In the genomic region with DNA sequence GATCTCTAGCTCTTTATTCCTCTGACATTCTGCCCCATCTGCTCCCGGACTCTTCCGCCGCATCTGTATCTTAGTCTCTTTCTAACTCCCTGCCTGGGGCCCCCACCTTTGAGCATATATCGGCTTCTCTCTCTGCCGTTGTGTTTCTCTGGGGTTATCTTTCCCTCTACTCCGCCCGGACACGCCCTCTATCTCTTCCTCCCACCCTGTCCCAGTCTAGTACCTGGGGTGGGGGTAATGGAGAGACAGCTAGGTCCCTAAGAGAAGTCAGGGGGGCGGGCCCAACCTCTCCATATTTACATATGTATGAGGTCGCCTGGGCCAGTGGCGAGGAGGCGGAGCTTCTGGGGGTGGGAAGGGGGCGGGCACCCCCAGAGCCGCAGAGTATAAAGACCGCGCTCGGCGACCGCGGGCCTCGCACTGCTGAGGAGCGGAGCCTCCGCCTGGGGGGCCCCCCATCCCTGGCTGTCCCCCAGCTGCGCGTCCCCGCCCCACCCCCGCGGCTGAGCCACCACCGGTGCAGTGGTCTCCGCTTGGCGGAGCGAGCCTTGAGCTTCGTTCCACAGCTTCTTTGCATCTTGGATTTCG, we compare ENCODE assay signal across 7 cellular contexts. TPM values are rescaled to one million over a fixed set of nuclear protein-coding genes. Genes with fewer than 3 reads are reported as not detected.
DNase-seq lines count a peak whose midpoint lies in the region; ATAC-seq and FAIRE-seq lines count a peak whose summit lies in the region.

A gene with protein sequence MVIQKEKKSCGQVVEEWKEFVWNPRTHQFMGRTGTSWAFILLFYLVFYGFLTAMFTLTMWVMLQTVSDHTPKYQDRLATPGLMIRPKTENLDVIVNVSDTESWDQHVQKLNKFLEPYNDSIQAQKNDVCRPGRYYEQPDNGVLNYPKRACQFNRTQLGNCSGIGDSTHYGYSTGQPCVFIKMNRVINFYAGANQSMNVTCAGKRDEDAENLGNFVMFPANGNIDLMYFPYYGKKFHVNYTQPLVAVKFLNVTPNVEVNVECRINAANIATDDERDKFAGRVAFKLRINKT (plus strand): TSS at position 418 of the 588 bp plus-strand sequence. CDS start 593 bp downstream, outside the sequence.

- no peaks in the 10 kb centered on the region for H3K36me3 ChIP-seq in effector memory CD4-positive, alpha-beta T cell (ENCODE audit: control insufficient read depth, insufficient read depth, low read length)
- H3K36me3 ChIP-seq in mesodermal cell (ENCODE audit: control insufficient read depth, insufficient read depth, low read length) = peaks cover 3% of the 10 kb centered on the region

- DNase-seq in GM19239 (ENCODE audit: insufficient read length, low spot score) (peak; percentile 54), NCI-H345 treated with DMSO at 0.1 percent for 48 hours (lab: John Stamatoyannopoulos, UW; ENCODE audit: unreplicated experiment) (peak; percentile 32)
- peak; percentile 39 to 44 (median 42) for DNase-seq in activated CD8-positive, alpha-beta memory T cell treated with anti-CD3 and anti-CD28 coated beads for 48 hours (ENCODE audit: low read depth in 2 of 3, low spot score in 2 of 3)
- peak; percentile 67 to 77 (median 70) for DNase-seq in effector memory CD4-positive, alpha-beta T cell
- peak; percentile 61 for DNase-seq in stimulated activated CD8-positive, alpha-beta memory T cell treated with anti-CD3 and anti-CD28 coated beads, Interleukin-12 subunit alpha, Interleukin-12 subunit beta, amount 100 ng/mL, for 4 hours (ENCODE audit: low read depth)

- H3K27me3 ChIP-seq in effector memory CD4-positive, alpha-beta T cell (replicated peaks; ENCODE audit: control insufficient read depth, insufficient read depth, low read length, poor library complexity, severe bottlenecking) = peaks cover 28% of the 10 kb centered on the region

- no peak for ATAC-seq in HG03039 (IDR thresholded peaks at IDR 0.05; ENCODE audit: unreplicated experiment)

- H3K4me1 ChIP-seq in effector memory CD4-positive, alpha-beta T cell (ENCODE audit: control insufficient read depth, insufficient read depth, low read length, poor library complexity, severe bottlenecking) = peaks cover 19% of the 10 kb centered on the region
- H3K4me1 ChIP-seq in mesodermal cell (ENCODE audit: control insufficient read depth, insufficient read depth, low read length, poor library complexity, severe bottlenecking) = peaks cover 6% of the 10 kb centered on the region

- H3K9me3 ChIP-seq in effector memory CD4-positive, alpha-beta T cell (ENCODE audit: control insufficient read depth, low read length) = no peaks in the 10 kb centered on the region
- no peaks in the 10 kb centered on the region for H3K9me3 ChIP-seq in mesodermal cell (ENCODE audit: control insufficient read depth, low read length)

- no peak within 1 kb of the TSS for H3K27ac ChIP-seq in effector memory CD4-positive, alpha-beta T cell (ENCODE audit: insufficient read depth, low read length, poor library complexity, severe bottlenecking)
- H3K27ac ChIP-seq in mesodermal cell (ENCODE audit: low read depth, low read length, severe bottlenecking) = no peak within 1 kb of the TSS

- FAIRE-seq in GM19239 (lab: Jason Lieb, UNC) = no peak

- WGBS in mesodermal cell (ENCODE audit: insufficient coverage in 2 of 2), 2 experiments = 3% methylated on average over 19 to 20 of the region's 34 CpGs

- peak within 1 kb of the TSS; percentile 64 for H3K4me3 ChIP-seq in effector memory CD4-positive, alpha-beta T cell (ENCODE audit: insufficient read depth, low read depth, low read length, poor library complexity, severe bottlenecking)
- H3K4me3 ChIP-seq in mesodermal cell (ENCODE audit: extremely low read depth, insufficient read depth, low read length, poor library complexity, severe bottlenecking) = peak within 1 kb of the TSS; percentile 59

RNA-seq across cellular contexts. Expression of the gene that starts here (rescaled TPM):
- polyA plus RNA-seq in mesodermal cell (2013, experiment 1 of 2) = 27.8 TPM
- 22.7 TPM for polyA plus RNA-seq in mesodermal cell (2013, experiment 2 of 2)
